ENCODE assay signal across 9 cellular contexts in genomic region chr17:65588194-65588808, GRCh38. TPM values are rescaled to one million over a fixed set of nuclear protein-coding genes. Genes with fewer than 3 reads are reported as not detected.
DNase-seq lines count a peak whose midpoint lies in the region; ATAC-seq, FAIRE-seq and TF ChIP-seq lines count a peak whose summit lies in the region.
"Had no signal": no experiment of that assay in that cellular context is flagged by ENCODE, and none has a peak within 500 bp of the region (broad histone marks: within the 10 kb centered on the region; RNA-seq: fewer than 3 reads in every experiment).

No MANE protein-coding gene starts in this region.

- no peaks in the 10 kb centered on the region for H3K36me3 ChIP-seq in GM12878 (ENCODE audit: control insufficient read depth in 2 of 2, insufficient read depth in 2 of 2, low read length in 1 of 2)
- H3K36me3 ChIP-seq in mucosa of descending colon (ENCODE audit: low read depth): no peaks in the 10 kb centered on the region

- 48% methylated on average over 9 of the region's 9 CpGs for WGBS in GM12878 (ENCODE audit: insufficient coverage, insufficient replicate concordance, low lambda C conversion rate, missing lambda C conversion rate)

- 0 out of 6 replicates have a peak, but pooled peaks of 1 of the 3 experiments have one; percentile 8 for TF ChIP-seq CTCF in GM12878 (IDR thresholded peaks at IDR 0.05 in 2 of 3, conservative IDR thresholded peaks at IDR 0.05 in 1 of 3; ENCODE audit: control insufficient read depth in 2 of 3, extremely low read depth in 1 of 3, insufficient read depth in 1 of 3, low read depth in 3 of 3, low read length in 3 of 3)
- TF ChIP-seq CTCF in mucosa of descending colon (IDR thresholded peaks at IDR 0.05): no peak

- CTCF ChIA-PET in GM12878 (lab: Yijun Ruan, JAX): interaction anchor here (1.4 to 1.5 kb wide), 2 partner anchors 31 to 206 kb away, joined by 3 to 5 read pairs; no protein-coding TSS in a partner anchor

- BruUV-seq in GM12878 (replicated peaks; lab: Mats Ljungman, UMichigan): no TSS peak

- no peaks in the 10 kb centered on the region for H4K20me1 ChIP-seq in GM12878 (ENCODE audit: control insufficient read depth, insufficient read depth)

- SMC1A ChIA-PET in GM12878 (lab: Charles Lee; ENCODE audit: uncharacterized antibody, unreplicated experiment): no interaction called here

- DNase-seq in DMS53 (lab: John Stamatoyannopoulos, UW) (peak; percentile 92), NAMALWA (ENCODE audit: low spot score) (peak; percentile 15), GM12878 (ENCODE audit: low read depth, low spot score) (no peak), mucosa of descending colon (peak; percentile 84 to 87 (median 86)), superior temporal gyrus (ENCODE audit: extremely low spot score) (no peak), NCI-H82 treated with DMSO at 0.1 percent for 48 hours (lab: John Stamatoyannopoulos, UW; ENCODE audit: unreplicated experiment) (no peak)
- DNase-seq in stimulated activated naive CD8-positive, alpha-beta T cell treated with anti-CD3 and anti-CD28 coated beads, Interleukin-15, amount 100 ng/mL, for 72 hours: no peak
- no peak for DNase-seq in stimulated activated CD4-positive, alpha-beta T cell treated with anti-CD3 and anti-CD28 coated beads, Interleukin-12 subunit alpha, Interleukin-12 subunit beta, amount 100 ng/mL, for 4 hours

- peaks cover 49% of the 10 kb centered on the region for H3K4me1 Mint-ChIP-seq in stimulated activated naive CD8-positive, alpha-beta T cell treated with anti-CD3 and anti-CD28 coated beads, Interleukin-15, amount 100 ng/mL, for 72 hours

- H3K4me1 ChIP-seq in GM12878 (ENCODE audit: control insufficient read depth, insufficient read depth, low read length) (no peaks in the 10 kb centered on the region), mucosa of descending colon (ENCODE audit: low read depth) (peaks cover 12% of the 10 kb centered on the region)

- no peak overlapping the region for H2AFZ ChIP-seq in GM12878 (ENCODE audit: control insufficient read depth, low read depth, low read length)

- no peak for TF ChIP-seq POLR2A in GM12878 (IDR thresholded peaks at IDR 0.05; ENCODE audit: low read depth, low read length)

- ATAC-seq in GM12878 (peak; percentile 48), mucosa of descending colon (peak; percentile 87)
- ATAC-seq in stimulated activated naive CD8-positive, alpha-beta T cell treated with anti-CD3 and anti-CD28 coated beads, Interleukin-15, amount 100 ng/mL, for 72 hours: no peak

- no peak for TF ChIP-seq EP300 in GM12878 (IDR thresholded peaks at IDR 0.05; ENCODE audit: borderline replicate concordance in 1 of 2, control insufficient read depth in 1 of 2, low read depth in 2 of 2, low read length in 2 of 2)

- H3K9ac ChIP-seq in GM12878 (ENCODE audit: control insufficient read depth, insufficient read depth, low read length): no peak overlapping the region

- no peaks in the 10 kb centered on the region for H3K9me3 Mint-ChIP-seq in stimulated activated naive CD8-positive, alpha-beta T cell treated with anti-CD3 and anti-CD28 coated beads, Interleukin-15, amount 100 ng/mL, for 72 hours
- H3K9me3 Mint-ChIP-seq: nephron had no signal

- no peak overlapping the region for H3K27ac ChIP-seq in GM12878 (ENCODE audit: control insufficient read depth, insufficient read depth)

- intact Hi-C loops in GM12878 (cut with micrococcal nuclease; ENCODE audit: unreplicated experiment): no loop called here
- intact Hi-C loops in mucosa of descending colon (cut with DNase I, micrococcal nuclease): no loop called here

- H3K4me3 ChIP-seq in GM12878: no peak overlapping the region
- H3K4me3 ChIP-seq in mucosa of descending colon: no peak overlapping the region

- H3K27me3 ChIP-seq in GM12878 (replicated peaks in 1 of 2; ENCODE audit: control insufficient read depth in 2 of 2, insufficient read depth in 2 of 2, low read length in 1 of 2): no peaks in the 10 kb centered on the region

- H3K79me2 ChIP-seq in GM12878 (ENCODE audit: control insufficient read depth, insufficient read depth, low read length): no peaks in the 10 kb centered on the region

- no peak for TF ChIP-seq RAD21 in GM12878 (IDR thresholded peaks at IDR 0.05; ENCODE audit: insufficient read depth, low read depth, low read length)

- no peak overlapping the region for H3K4me3 Mint-ChIP-seq in stimulated activated naive CD8-positive, alpha-beta T cell treated with anti-CD3 and anti-CD28 coated beads, Interleukin-15, amount 100 ng/mL, for 72 hours
- H3K4me3 Mint-ChIP-seq: nephron had no signal

- H3K27ac Mint-ChIP-seq in stimulated activated naive CD8-positive, alpha-beta T cell treated with anti-CD3 and anti-CD28 coated beads, Interleukin-15, amount 100 ng/mL, for 72 hours: no peak overlapping the region

- H3K27me3 Mint-ChIP-seq in stimulated activated naive CD8-positive, alpha-beta T cell treated with anti-CD3 and anti-CD28 coated beads, Interleukin-15, amount 100 ng/mL, for 72 hours: no peaks in the 10 kb centered on the region

- H3K9me3 ChIP-seq in GM12878 (replicated peaks; ENCODE audit: control insufficient read depth, insufficient read depth, low read length): no peaks in the 10 kb centered on the region
- no peaks in the 10 kb centered on the region for H3K9me3 ChIP-seq in mucosa of descending colon

- FAIRE-seq in GM12878 (lab: Jason Lieb, UNC): no peak

- no peak overlapping the region for H3K4me2 ChIP-seq in GM12878 (ENCODE audit: control insufficient read depth, insufficient read depth)

- RAD21 ChIA-PET in GM12878 (lab: Charles Lee; ENCODE audit: unreplicated experiment): no interaction called here

- in situ Hi-C loops in GM12878 (cut with MboI): no loop called here

- POLR2A ChIA-PET in GM12878 (lab: Charles Lee): no interaction called here

TF ChIP-seq in GM12878, 131 proteins besides CTCF, POLR2A, EP300 and RAD21 (continues in another document):
- TF ChIP-seq STAT3 (IDR thresholded peaks at IDR 0.05; ENCODE audit: low read depth, low read length) (no peak), CBX5 (IDR thresholded peaks at IDR 0.05; ENCODE audit: low read depth) (no peak), DPF2 (IDR thresholded peaks at IDR 0.05) (no peak), ZZZ3 (IDR thresholded peaks at IDR 0.05; ENCODE audit: control insufficient read depth, insufficient read length, low read depth) (no peak), TAF1 (IDR thresholded peaks at IDR 0.05; ENCODE audit: borderline replicate concordance, low read depth, low read length) (no peak), JUND (IDR thresholded peaks at IDR 0.05; ENCODE audit: low read depth, low read length) (no peak), BCL3 (IDR thresholded peaks at IDR 0.05; ENCODE audit: borderline replicate concordance, insufficient read depth, low read depth, low read length, poor library complexity, severe bottlenecking) (no peak)
- TF ChIP-seq, protein P1, sequence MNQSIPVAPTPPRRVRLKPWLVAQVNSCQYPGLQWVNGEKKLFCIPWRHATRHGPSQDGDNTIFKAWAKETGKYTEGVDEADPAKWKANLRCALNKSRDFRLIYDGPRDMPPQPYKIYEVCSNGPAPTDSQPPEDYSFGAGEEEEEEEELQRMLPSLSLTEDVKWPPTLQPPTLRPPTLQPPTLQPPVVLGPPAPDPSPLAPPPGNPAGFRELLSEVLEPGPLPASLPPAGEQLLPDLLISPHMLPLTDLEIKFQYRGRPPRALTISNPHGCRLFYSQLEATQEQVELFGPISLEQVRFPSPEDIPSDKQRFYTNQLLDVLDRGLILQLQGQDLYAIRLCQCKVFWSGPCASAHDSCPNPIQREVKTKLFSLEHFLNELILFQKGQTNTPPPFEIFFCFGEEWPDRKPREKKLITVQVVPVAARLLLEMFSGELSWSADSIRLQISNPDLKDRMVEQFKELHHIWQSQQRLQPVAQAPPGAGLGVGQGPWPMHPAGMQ (IDR thresholded peaks at IDR 0.05; ENCODE audit: borderline replicate concordance): no peak

RNA-seq across cellular contexts. Expression of gene AXIN2, which starts 26.9 kb away (rescaled TPM):
- 14.6 and 16.2 TPM in 2 replicates for total RNA-seq in GM12878 (2013; cell fraction: nucleolus; rRNA removed)
- total RNA-seq in GM12878 (2014; rRNA removed): 4.2 and 4.6 TPM in 2 replicates
- 2.5 and 3.5 TPM in 2 replicates for total RNA-seq in GM12878 (2014; rRNA removed; fragmentation: Illumina TruSeq; extraction: Trizol)
- total RNA-seq in GM12878 (2021): 7.2 and 7.8 TPM in 2 replicates
- polyA plus RNA-seq in GM12878 (2011; ENCODE audit: low read depth): 0.68 TPM
- 2.5 and 3.7 TPM in 2 replicates for polyA plus RNA-seq in GM12878 (2011; rRNA removed)
- polyA plus RNA-seq in GM12878 (2011; cell fraction: cytosol; rRNA removed): 3.2 and 3.5 TPM in 2 replicates
- polyA plus RNA-seq in GM12878 (2011; cell fraction: nucleus; rRNA removed): 8.9 and 17.6 TPM in 2 replicates
- polyA plus RNA-seq in GM12878 (2012): 0.72 and 1.5 TPM in 2 replicates
- 1.9 and 2.6 TPM in 2 replicates for polyA plus RNA-seq in GM12878 (2014; fragmentation: Illumina TruSeq; extraction: Trizol)
- under 1 TPM; 0.47 to 0.66 TPM for polyA plus RNA-seq in GM12878 (2014; fragmentation: Nextera tagmentation; extraction: Ambion mirVana)
- polyA plus RNA-seq in GM12878 (2014; rRNA removed): 4.4 and 4.8 TPM in 2 replicates
- 1 to 10 TPM in 1 of 2 experiments, under 1 TPM in 1; 0.58 to 1.6 TPM for polyA plus RNA-seq in GM12878 (2016; fragmentation: Nextera tagmentation; extraction: Ambion mirVana)
- 4.1 and 6.0 TPM in 2 replicates for polyA minus RNA-seq in GM12878 (2011; rRNA and poly(A)+ RNA removed)
- 1.5 and 1.7 TPM in 2 replicates for polyA minus RNA-seq in GM12878 (2011; cell fraction: cytosol; rRNA and poly(A)+ RNA removed)
- 7.3 and 10.1 TPM in 2 replicates for polyA minus RNA-seq in GM12878 (2011; cell fraction: nucleus; rRNA and poly(A)+ RNA removed)
- 10 to 100 TPM; 27.6 to 63.3 (median 39.3) TPM for total RNA-seq in mucosa of descending colon

Comparison
In these comparisons a context has a peak if more than half of its experiments do, and no peak if none do; other contexts are left out.
1. DNase-seq: peak in DMS53 (single experiment), NAMALWA (single experiment) and mucosa of descending colon (3 of 3); none in GM12878 (single experiment), superior temporal gyrus (single experiment), stimulated activated naive CD8-positive, alpha-beta T cell treated with anti-CD3 and anti-CD28 coated beads, Interleukin-15, amount 100 ng/mL, for 72 hours (0 of 2), stimulated activated CD4-positive, alpha-beta T cell treated with anti-CD3 and anti-CD28 coated beads, Interleukin-12 subunit alpha, Interleukin-12 subunit beta, amount 100 ng/mL, for 4 hours (single experiment) and NCI-H82 treated with DMSO at 0.1 percent for 48 hours (single experiment).